In the genomic region with DNA sequence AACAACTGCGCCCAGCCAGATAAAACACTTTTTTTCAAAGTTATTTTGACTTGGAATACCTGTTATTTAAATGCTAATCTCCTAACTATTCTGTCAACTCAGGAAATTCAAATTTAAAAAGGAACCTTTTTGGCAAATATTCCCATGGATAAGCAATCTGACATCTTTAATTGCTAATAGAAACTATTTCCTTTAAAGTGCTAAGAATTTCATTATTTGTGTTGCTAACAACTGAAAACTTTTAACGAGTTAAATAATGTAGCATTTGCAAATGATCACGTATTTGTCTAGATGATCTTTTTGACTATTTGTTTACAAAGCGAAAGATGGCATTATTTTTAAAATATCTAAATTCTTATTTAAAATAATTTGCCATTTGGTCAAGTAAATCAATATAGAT, we compare ENCODE assay signal across 28 cellular contexts.
"Had no signal": no experiment of that assay in that cellular context is flagged by ENCODE, and none has a peak within 500 bp of the region (broad histone marks: within the 10 kb centered on the region; RNA-seq: fewer than 3 reads in every experiment).

No MANE protein-coding gene starts in this region.

- H3K4me1 Mint-ChIP-seq: central memory CD8-positive, alpha-beta T cell had no signal

- H3K9me3 Mint-ChIP-seq: activated CD4-positive, alpha-beta T cell treated with anti-CD3 and anti-CD28 coated beads, Interleukin-2, amount 10 ng/mL, durations not matched to agents 24 days and 14 days; activated CD8-positive, alpha-beta T cell treated with anti-CD3 and anti-CD28 coated beads for 36 hours; activated naive CD4-positive, alpha-beta T cell treated with anti-CD3 and anti-CD28 coated beads, Interleukin-2, amount 50 U/mL, for 24 hours; activated naive CD8-positive, alpha-beta T cell treated with anti-CD3 and anti-CD28 coated beads, Interleukin-2, amount 10 ng/mL, durations not matched to agents 7 days and 5 days; activated T-cell treated with anti-CD3 and anti-CD28 coated beads, Interleukin-2, amount 50 U/mL, for 24 hours; activated T-helper 2 cell treated with anti-CD3 and anti-CD28 coated beads, Interferon-gamma antibody, Interleukin-2, Interleukin-4, amounts not matched to agents 10 μg/mL and 5 μg/mL and 100 μg/mL, durations not matched to agents 14 hours and 24 hours and 36 hours; central memory CD8-positive, alpha-beta T cell had no signal

- H3K36me3 ChIP-seq: cardiac muscle cell had no signal

- H2AFZ ChIP-seq: PC-9 had no signal

- H3K27ac Mint-ChIP-seq: activated CD4-positive, alpha-beta T cell treated with anti-CD3 and anti-CD28 coated beads, Interleukin-2, amount 10 ng/mL, durations not matched to agents 24 days and 14 days; activated CD8-positive, alpha-beta T cell treated with anti-CD3 and anti-CD28 coated beads for 36 hours; activated naive CD4-positive, alpha-beta T cell treated with anti-CD3 and anti-CD28 coated beads, Interleukin-2, amount 50 U/mL, for 24 hours; activated naive CD8-positive, alpha-beta T cell treated with anti-CD3 and anti-CD28 coated beads, Interleukin-2, amount 10 ng/mL, durations not matched to agents 7 days and 5 days; activated T-cell treated with anti-CD3 and anti-CD28 coated beads, Interleukin-2, amount 50 U/mL, for 24 hours; activated T-helper 2 cell treated with anti-CD3 and anti-CD28 coated beads, Interferon-gamma antibody, Interleukin-2, Interleukin-4, amounts not matched to agents 10 μg/mL and 5 μg/mL and 100 μg/mL, durations not matched to agents 14 hours and 24 hours and 36 hours had no signal

- H3K27ac ChIP-seq: ascending aorta, cardiac muscle cell, PC-9, SJCRH30, SK-N-MC, WERI-Rb-1 had no signal

- H3K4me1 ChIP-seq: ascending aorta, SJCRH30 had no signal

- H3K4me2 ChIP-seq: PC-9 had no signal

- H3K27me3 ChIP-seq: ascending aorta, cardiac muscle cell, SJCRH30 had no signal

- DNase-seq: activated CD4-positive, alpha-beta T cell treated with anti-CD3 and anti-CD28 coated beads, Interleukin-2, amount 10 ng/mL, durations not matched to agents 24 days and 14 days; activated CD4-positive, alpha-beta T cell treated with anti-CD3 and anti-CD28 coated beads, Interleukin-2, amount 50 U/mL, for 4 hours; activated CD8-positive, alpha-beta T cell treated with anti-CD3 and anti-CD28 coated beads for 36 hours; activated gamma-delta T cell; activated naive CD4-positive, alpha-beta T cell treated with Interleukin-2 at 50 U/mL for 16 hours; activated naive CD8-positive, alpha-beta T cell treated with anti-CD3 and anti-CD28 coated beads, Interleukin-2, amount 10 ng/mL, durations not matched to agents 7 days and 5 days; activated T-cell treated with anti-CD3 and anti-CD28 coated beads, Interleukin-2, amount 50 U/mL, for 24 hours; amygdala; Karpas-422; NCI-H1105; NCI-H1436; NCI-H1694 treated with DMSO at 0.1 percent for 48 hours; NCI-H2029; NCI-H510A; NCI-H526; NCI-H748 treated with DMSO at 0.1 percent for 48 hours; NK-92 treated with Interleukin-12 subunit alpha and Interleukin-12 subunit beta, amount 100 ng/mL, for 24 hours; PC-9; SHP77; SJCRH30; T1000; WERI-Rb-1 had no signal

- H3K4me3 ChIP-seq: ascending aorta, cardiac muscle cell, PC-9, SJCRH30, SK-N-MC had no signal

- ATAC-seq: activated CD8-positive, alpha-beta T cell treated with anti-CD3 and anti-CD28 coated beads for 36 hours had no signal

- H3K9me3 ChIP-seq: ascending aorta, SJCRH30 had no signal

- H3K36me3 Mint-ChIP-seq: activated naive CD4-positive, alpha-beta T cell treated with anti-CD3 and anti-CD28 coated beads, Interleukin-2, amount 50 U/mL, for 24 hours had no signal

- H3K27me3 Mint-ChIP-seq: activated CD4-positive, alpha-beta T cell treated with anti-CD3 and anti-CD28 coated beads, Interleukin-2, amount 10 ng/mL, durations not matched to agents 24 days and 14 days; activated CD8-positive, alpha-beta T cell treated with anti-CD3 and anti-CD28 coated beads for 36 hours; activated naive CD4-positive, alpha-beta T cell treated with anti-CD3 and anti-CD28 coated beads, Interleukin-2, amount 50 U/mL, for 24 hours; activated naive CD8-positive, alpha-beta T cell treated with anti-CD3 and anti-CD28 coated beads, Interleukin-2, amount 10 ng/mL, durations not matched to agents 7 days and 5 days; activated T-cell treated with anti-CD3 and anti-CD28 coated beads, Interleukin-2, amount 50 U/mL, for 24 hours; central memory CD8-positive, alpha-beta T cell had no signal

- H3K4me3 Mint-ChIP-seq: activated CD4-positive, alpha-beta T cell treated with anti-CD3 and anti-CD28 coated beads, Interleukin-2, amount 10 ng/mL, durations not matched to agents 24 days and 14 days; activated CD8-positive, alpha-beta T cell treated with anti-CD3 and anti-CD28 coated beads for 36 hours; activated naive CD4-positive, alpha-beta T cell treated with anti-CD3 and anti-CD28 coated beads, Interleukin-2, amount 50 U/mL, for 24 hours; activated naive CD8-positive, alpha-beta T cell treated with anti-CD3 and anti-CD28 coated beads, Interleukin-2, amount 10 ng/mL, durations not matched to agents 7 days and 5 days; activated T-cell treated with anti-CD3 and anti-CD28 coated beads, Interleukin-2, amount 50 U/mL, for 24 hours; central memory CD8-positive, alpha-beta T cell had no signal
